ENCODE assay signal across 8 cellular contexts in the genomic region with DNA sequence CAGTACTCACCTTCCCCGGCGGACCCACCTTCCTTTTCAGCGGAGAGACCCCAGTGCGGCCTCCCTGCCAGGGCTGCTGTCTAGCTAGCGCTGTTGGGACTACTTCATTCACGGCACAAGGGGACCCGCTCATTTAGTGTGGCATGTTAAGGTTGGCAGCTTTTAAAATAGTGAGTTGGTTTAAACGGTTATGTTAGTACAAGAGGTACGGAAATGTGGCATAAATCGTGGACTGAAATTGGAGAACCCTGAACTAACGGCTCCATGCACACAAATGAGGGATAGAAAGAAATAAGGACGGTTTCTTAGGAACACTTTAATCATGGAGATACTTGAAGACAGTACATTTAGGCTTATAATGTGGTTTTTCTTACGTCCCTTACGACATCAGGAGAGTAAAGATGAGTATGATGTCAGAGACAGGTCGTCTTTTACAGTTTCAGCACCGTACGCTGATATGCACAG. TPM values are rescaled to one million over a fixed set of nuclear protein-coding genes. Genes with fewer than 3 reads are reported as not detected.
DNase-seq lines count a peak whose midpoint lies in the region; ATAC-seq and TF ChIP-seq lines count a peak whose summit lies in the region.

No MANE protein-coding gene starts in this region.

- no peaks in the 10 kb centered on the region for H3K9me2 ChIP-seq in neural cell (ENCODE audit: insufficient read depth, low read length)

- H3K27me3 ChIP-seq in neural cell (ENCODE audit: insufficient read depth, low read depth, low read length), result no peaks in the 10 kb centered on the region

- H3K9ac ChIP-seq in neural cell (ENCODE audit: low read length), result peak overlapping the region; percentile 94

- peaks cover under 1% of the 10 kb centered on the region for H3K36me3 ChIP-seq in neural cell (ENCODE audit: insufficient read depth, low read length)

- peak overlapping the region; percentile 97 for H3K4me3 Mint-ChIP-seq in T-helper 17 cell

- no peak for TF ChIP-seq EP300 in neural cell (conservative IDR thresholded peaks at IDR 0.05; ENCODE audit: poor library complexity, severe bottlenecking)

- no peaks in the 10 kb centered on the region for H3F3A ChIP-seq in neural cell (ENCODE audit: insufficient read depth, low read length, poor library complexity, severe bottlenecking)

- peak overlapping the region; percentile 100 for H3K27ac Mint-ChIP-seq in T-helper 17 cell

- peaks cover 7% of the 10 kb centered on the region for H3K36me3 Mint-ChIP-seq in T-helper 17 cell (ENCODE audit: low read depth)

- H3K4me3 ChIP-seq in neural cell (ENCODE audit: low read length), result peak overlapping the region; percentile 78

- no peak for TF ChIP-seq RAD21 in neural cell (conservative IDR thresholded peaks at IDR 0.05)

- H2AFZ ChIP-seq in neural cell (ENCODE audit: low read depth, low read length), result peak overlapping the region; percentile 70

- no peaks in the 10 kb centered on the region for H3K9me3 ChIP-seq in T-helper 17 cell (ENCODE audit: control insufficient read depth, low read length, poor library complexity, severe bottlenecking)
- H3K9me3 ChIP-seq in neural cell (ENCODE audit: low read length), result no peaks in the 10 kb centered on the region

- peaks cover 37% of the 10 kb centered on the region for H3K4me1 Mint-ChIP-seq in T-helper 17 cell

- peak overlapping the region; percentile 92 for H3K4me2 ChIP-seq in neural cell (ENCODE audit: low read length)

- ATAC-seq in HG03460 (IDR thresholded peaks at IDR 0.05; ENCODE audit: unreplicated experiment) (peak; percentile 11), T-helper 17 cell (peak; percentile 32), GM19395 (IDR thresholded peaks at IDR 0.05; ENCODE audit: unreplicated experiment) (no peak)

- peak in 5 of 6 experiments; percentile 27 to 73 (median 69) for DNase-seq in stimulated activated naive CD4-positive, alpha-beta T cell (lab: John Stamatoyannopoulos, UW)
- no peak for DNase-seq in stimulated activated naive CD4-positive, alpha-beta T cell treated with Interleukin-2 at 50 U/mL for 16 hours (lab: John Stamatoyannopoulos, UW)
- no peak for DNase-seq in T-helper 17 cell
- DNase-seq in erythroblast (lab: John Stamatoyannopoulos, UW), result peak; percentile 71 to 76
- DNase-seq in stimulated activated CD4-positive, alpha-beta T cell treated with anti-CD3 and anti-CD28 coated beads, Interleukin-2, amount 100 ng/mL, for 24 hours, result no peak

- H3K27ac ChIP-seq in neural cell (ENCODE audit: low read length), result peak overlapping the region; percentile 97

- H3K27me3 Mint-ChIP-seq in T-helper 17 cell, result no peaks in the 10 kb centered on the region

- peaks cover 38% of the 10 kb centered on the region for H3K79me2 ChIP-seq in neural cell (replicated peaks; ENCODE audit: insufficient read depth, low read length)

- no peak for TF ChIP-seq POLR2A in erythroblast (IDR thresholded peaks at IDR 0.05; ENCODE audit: low read length)

- TF ChIP-seq CTCF in neural cell (IDR thresholded peaks at IDR 0.05; ENCODE audit: poor library complexity, severe bottlenecking), result no peak

- H4K20me1 ChIP-seq in neural cell (ENCODE audit: insufficient read depth), result no peaks in the 10 kb centered on the region

TF ChIP-seq in neural cell, 6 proteins besides CTCF, POLR2A, EP300 and RAD21:
- TF ChIP-seq POLR2AphosphoS5 (IDR thresholded peaks at IDR 0.05), result no peak
- no peak for TF ChIP-seq REST (IDR thresholded peaks at IDR 0.05; ENCODE audit: borderline replicate concordance)
- TF ChIP-seq TAF1 (IDR thresholded peaks at IDR 0.05; ENCODE audit: low read depth), result no peak
- no peak for TF ChIP-seq MXI1 (conservative IDR thresholded peaks at IDR 0.05; ENCODE audit: poor library complexity, severe bottlenecking)
- TF ChIP-seq EZH2 (IDR thresholded peaks at IDR 0.05; ENCODE audit: borderline replicate concordance, insufficient read depth, low read length, poor library complexity, severe bottlenecking), result no peak
- no peak for TF ChIP-seq SMC3 (conservative IDR thresholded peaks at IDR 0.05; ENCODE audit: poor library complexity)

RNA-seq across cellular contexts. Expression of gene CEP63, which starts 0.8 kb away (rescaled TPM):
- 10 to 100 TPM; 17.0 to 20.1 TPM for total RNA-seq in T-helper 17 cell
- 13.3 and 14.1 TPM in 2 replicates for polyA plus RNA-seq in neural cell
- 20.5 and 28.6 TPM in 2 replicates for polyA minus RNA-seq in neural cell

RNA-seq across cellular contexts. Expression of gene ANAPC13, which starts 0.8 kb away (rescaled TPM):
- 10 to 100 TPM; 23.0 to 23.9 TPM for total RNA-seq in T-helper 17 cell
- 177 and 178 TPM in 2 replicates for polyA plus RNA-seq in neural cell
- polyA minus RNA-seq in neural cell, result 80.6 and 92.1 TPM in 2 replicates

Comparison
In these comparisons a context has a peak if more than half of its experiments do, and no peak if none do; other contexts are left out.
1. DNase-seq: peak in stimulated activated naive CD4-positive, alpha-beta T cell (5 of 6) and erythroblast (2 of 2); none in stimulated activated naive CD4-positive, alpha-beta T cell treated with Interleukin-2 at 50 U/mL for 16 hours (single experiment), T-helper 17 cell (0 of 3) and stimulated activated CD4-positive, alpha-beta T cell treated with anti-CD3 and anti-CD28 coated beads, Interleukin-2, amount 100 ng/mL, for 24 hours (0 of 2).